Comparison of ENCODE assay signal across 9 cellular contexts in genomic region chr1:40662864-40663263, GRCh38. TPM values are rescaled to one million over a fixed set of nuclear protein-coding genes. Genes with fewer than 3 reads are reported as not detected.
DNase-seq lines count a peak whose midpoint lies in the region; ATAC-seq, FAIRE-seq and TF ChIP-seq lines count a peak whose summit lies in the region.
"Had no signal": no experiment of that assay in that cellular context is flagged by ENCODE, and none has a peak within 500 bp of the region (broad histone marks: within the 10 kb centered on the region; RNA-seq: fewer than 3 reads in every experiment).

No MANE protein-coding gene starts in this region.

- H3K9ac ChIP-seq in HCT116 (ENCODE audit: low read length) (no peak overlapping the region), mesendoderm (ENCODE audit: low read length) (no peak overlapping the region)

- H3K4me1 Mint-ChIP-seq in CD4-positive, alpha-beta T cell (ENCODE audit: low read depth) = peaks cover 22% of the 10 kb centered on the region
- H3K4me1 Mint-ChIP-seq in activated CD4-positive, alpha-beta memory T cell treated with anti-CD3 and anti-CD28 coated beads, Interleukin-2, amount 10 ng/mL, durations not matched to agents 7 days and 5 days = peaks cover 29% of the 10 kb centered on the region

- no peak overlapping the region for H3K27ac ChIP-seq in CD4-positive, alpha-beta T cell (ENCODE audit: low read depth, low read length)
- H3K27ac ChIP-seq in HCT116 (ENCODE audit: low read depth, low read length) = no peak overlapping the region
- no peak overlapping the region for H3K27ac ChIP-seq in mesendoderm (ENCODE audit: low read depth, low read length)

- no peaks in the 10 kb centered on the region for H3K36me3 ChIP-seq in HCT116 (ENCODE audit: control insufficient read depth in 1 of 2, insufficient read depth in 2 of 2, low read length in 2 of 2)
- no peaks in the 10 kb centered on the region for H3K36me3 ChIP-seq in mesendoderm (ENCODE audit: control insufficient read depth, insufficient read depth, low read length)

- no peak overlapping the region for H2BK15ac ChIP-seq in mesendoderm (replicated peaks; ENCODE audit: low read depth)

- H3K4me3 ChIP-seq in HCT116 (replicated peaks in 1 of 2; ENCODE audit: low read depth in 1 of 2, low read length in 2 of 2) (no peak overlapping the region), mesendoderm (ENCODE audit: low read length) (no peak overlapping the region)

- no peaks in the 10 kb centered on the region for H3K79me1 ChIP-seq in mesendoderm (ENCODE audit: low read length)

- DNase-seq in CD4-positive, alpha-beta T cell = no peak
- no peak for DNase-seq in HCT116 (ENCODE audit: low read depth, low spot score)
- peak; percentile 43 for DNase-seq in activated CD4-positive, alpha-beta memory T cell treated with anti-CD3 and anti-CD28 coated beads, Interleukin-2, amount 10 ng/mL, durations not matched to agents 7 days and 5 days
- DNase-seq in mesendoderm = peak; percentile 57
- no peak for DNase-seq in AG08395 (ENCODE audit: low spot score)
- DNase-seq in NCI-H774 (lab: John Stamatoyannopoulos, UW) = no peak
- no peak for DNase-seq in HTR-8/SVneo (ENCODE audit: insufficient read length, low spot score)
- DNase-seq: KBM-7 had no signal

- no peaks in the 10 kb centered on the region for H4K20me1 ChIP-seq in HCT116 (ENCODE audit: insufficient read depth)

- no peak overlapping the region for H3K27ac Mint-ChIP-seq in CD4-positive, alpha-beta T cell
- peak overlapping the region; percentile 0 for H3K27ac Mint-ChIP-seq in activated CD4-positive, alpha-beta memory T cell treated with anti-CD3 and anti-CD28 coated beads, Interleukin-2, amount 10 ng/mL, durations not matched to agents 7 days and 5 days

- no peak overlapping the region for H2AK5ac ChIP-seq in mesendoderm (ENCODE audit: low read length)

- peak overlapping the region; percentile 37; the same call in 1 of the 2 replicates for H3K4me2 ChIP-seq in HCT116 (ENCODE audit: low read length)
- no peak overlapping the region for H3K4me2 ChIP-seq in mesendoderm (ENCODE audit: low read length)

- H2BK5ac ChIP-seq in mesendoderm (ENCODE audit: low read length) = no peak overlapping the region

- no peak overlapping the region for H4K8ac ChIP-seq in mesendoderm (ENCODE audit: low read depth, low read length)

- no peak for TF ChIP-seq POLR2A in HCT116 (IDR thresholded peaks at IDR 0.05; ENCODE audit: borderline replicate concordance, extremely low read depth, insufficient read depth, insufficient read length)

- no peaks in the 10 kb centered on the region for H3K9me3 Mint-ChIP-seq in CD4-positive, alpha-beta T cell
- no peaks in the 10 kb centered on the region for H3K9me3 Mint-ChIP-seq in activated CD4-positive, alpha-beta memory T cell treated with anti-CD3 and anti-CD28 coated beads, Interleukin-2, amount 10 ng/mL, durations not matched to agents 7 days and 5 days

- no CpG with 5 or more reads among the region's 4 CpGs for WGBS in mesendoderm (ENCODE audit: extremely low coverage, insufficient coverage, low lambda C conversion rate)

- ATAC-seq in CD4-positive, alpha-beta T cell (ENCODE audit: poor library complexity) = no peak
- ATAC-seq in HCT116 (no peak), GM21737 (IDR thresholded peaks at IDR 0.05; ENCODE audit: unreplicated experiment) (no peak)

- no peak overlapping the region for H3K4ac ChIP-seq in mesendoderm (ENCODE audit: low read depth, low read length)

- TF ChIP-seq CTCF in CD4-positive, alpha-beta T cell (IDR thresholded peaks at IDR 0.05) = no peak
- TF ChIP-seq CTCF in HCT116 (IDR thresholded peaks at IDR 0.05 in 2 of 3, conservative IDR thresholded peaks at IDR 0.05 in 1 of 3; ENCODE audit: borderline replicate concordance in 1 of 3, insufficient read depth in 1 of 3, low read depth in 2 of 3, low read length in 2 of 3) = no peak

- H3K27me3 ChIP-seq in CD4-positive, alpha-beta T cell (ENCODE audit: control insufficient read depth, insufficient read depth, low read length) = no peaks in the 10 kb centered on the region
- H3K27me3 ChIP-seq in HCT116 (ENCODE audit: insufficient read depth, low read length) (no peaks in the 10 kb centered on the region), mesendoderm (ENCODE audit: insufficient read depth, low read length, poor library complexity) (no peaks in the 10 kb centered on the region)

- BruUV-seq in HCT116 (replicated peaks; lab: Mats Ljungman, UMichigan) = no TSS peak

- H3K56ac ChIP-seq in mesendoderm (ENCODE audit: low read length) = peak overlapping the region; percentile 63

- H4K5ac ChIP-seq in mesendoderm (ENCODE audit: low read length) = no peak overlapping the region

- H3K79me2 ChIP-seq in HCT116 (ENCODE audit: insufficient read depth, low read length) (no peaks in the 10 kb centered on the region), mesendoderm (ENCODE audit: control insufficient read depth, insufficient read depth, low read length) (no peaks in the 10 kb centered on the region)

- H3K9me2 ChIP-seq in HCT116 (ENCODE audit: insufficient read depth) = no peaks in the 10 kb centered on the region

- no peaks in the 10 kb centered on the region for H3K9me3 ChIP-seq in CD4-positive, alpha-beta T cell (ENCODE audit: control insufficient read depth, low read length)
- H3K9me3 ChIP-seq in HCT116 (ENCODE audit: control insufficient read depth in 1 of 2, insufficient read depth in 1 of 2, low read depth in 1 of 2, low read length in 2 of 2) = no peaks in the 10 kb centered on the region

- no peak for FAIRE-seq in HTR-8/SVneo (lab: Jason Lieb, UNC)

- H3K18ac ChIP-seq in mesendoderm (ENCODE audit: low read length) = no peak overlapping the region

- no peak overlapping the region for H2AFZ ChIP-seq in HCT116 (ENCODE audit: low read depth, low read length, poor library complexity, severe bottlenecking)

- peak overlapping the region; percentile 77 for H3K4me3 Mint-ChIP-seq in CD4-positive, alpha-beta T cell
- no peak overlapping the region for H3K4me3 Mint-ChIP-seq in activated CD4-positive, alpha-beta memory T cell treated with anti-CD3 and anti-CD28 coated beads, Interleukin-2, amount 10 ng/mL, durations not matched to agents 7 days and 5 days

- H3K27me3 Mint-ChIP-seq in CD4-positive, alpha-beta T cell = no peaks in the 10 kb centered on the region
- peaks cover 2% of the 10 kb centered on the region for H3K27me3 Mint-ChIP-seq in activated CD4-positive, alpha-beta memory T cell treated with anti-CD3 and anti-CD28 coated beads, Interleukin-2, amount 10 ng/mL, durations not matched to agents 7 days and 5 days

- no peak overlapping the region for H2BK120ac ChIP-seq in mesendoderm (ENCODE audit: low read depth, low read length)

- RAD21 ChIA-PET in HCT116 (lab: Charles Lee; ENCODE audit: low non-redundant PET in 1 of 2, low total read pairs in 2 of 2, uncharacterized antibody in 2 of 2, unreplicated experiment in 2 of 2) = interaction anchor here in 1 of 2 experiments (0.9 kb wide), 1 partner anchor 38 kb away, joined by 3 read pairs; no protein-coding TSS in a partner anchor

- intact Hi-C loops in CD4-positive, alpha-beta T cell (cut with DNase I, micrococcal nuclease) = loop anchor here in 1 of 2 experiments (10.0 kb wide), 1 partner anchor 692 kb away; no protein-coding TSS in a partner anchor
- intact Hi-C loops in HCT116 (cut with micrococcal nuclease) = no loop called here

- peaks cover 3% of the 10 kb centered on the region for H3K36me3 Mint-ChIP-seq in CD4-positive, alpha-beta T cell (ENCODE audit: low read depth)
- no peaks in the 10 kb centered on the region for H3K36me3 Mint-ChIP-seq in activated CD4-positive, alpha-beta memory T cell treated with anti-CD3 and anti-CD28 coated beads, Interleukin-2, amount 10 ng/mL, durations not matched to agents 7 days and 5 days (ENCODE audit: low read depth)

- H3K4me1 ChIP-seq in HCT116 (ENCODE audit: control insufficient read depth in 1 of 2, insufficient read depth in 2 of 2, low read length in 2 of 2) = peaks cover 9 to 40% of the 10 kb centered on the region in 2 experiments
- peaks cover 3% of the 10 kb centered on the region for H3K4me1 ChIP-seq in mesendoderm (ENCODE audit: control insufficient read depth, low read depth, low read length)

- no peak overlapping the region for H3K23ac ChIP-seq in mesendoderm (ENCODE audit: low read length)

- POLR2A ChIA-PET in CD4-positive, alpha-beta T cell (lab: Charles Lee) = interaction anchor here (5.5 kb wide), 1 partner anchor 29 kb away, joined by 34 read pairs; the partner anchor contains the start of gene NFYC
- POLR2A ChIA-PET in HCT116 (lab: Charles Lee) = interaction anchor here (0.9 kb wide), 1 partner anchor 28 kb away, joined by 3 read pairs; the partner anchor contains the start of gene NFYC
- POLR2A ChIA-PET in activated CD4-positive, alpha-beta memory T cell treated with anti-CD3 and anti-CD28 coated beads, Interleukin-2, amount 10 ng/mL, durations not matched to agents 7 days and 5 days (lab: Charles Lee) = interaction anchor here (1.2 to 6.2 kb wide), 2 partner anchors 29 to 57 kb away, joined by 3 to 51 read pairs; partner anchors contain the start of gene NFYC

- no peak for TF ChIP-seq RAD21 in HCT116 (IDR thresholded peaks at IDR 0.05; ENCODE audit: low read depth)

- CTCF ChIA-PET in CD4-positive, alpha-beta T cell (lab: Charles Lee) = no interaction called here
- CTCF ChIA-PET in HCT116 (lab: Charles Lee) = interaction anchor here (1.6 kb wide), 1 partner anchor 32 kb away, joined by 4 read pairs; no protein-coding TSS in a partner anchor
- CTCF ChIA-PET in activated CD4-positive, alpha-beta memory T cell treated with anti-CD3 and anti-CD28 coated beads, Interleukin-2, amount 10 ng/mL, durations not matched to agents 7 days and 5 days (lab: Charles Lee) = interaction anchor here (1.1 to 1.4 kb wide), 2 partner anchors 9 to 27 kb away, joined by 3 to 5 read pairs; no protein-coding TSS in a partner anchor

TF ChIP-seq in HCT116, 20 proteins besides CTCF, POLR2A, EP300 and RAD21 (continues in another document):
- TF ChIP-seq CEBPB (IDR thresholded peaks at IDR 0.05; ENCODE audit: low read depth) (no peak), ZNF274 (IDR thresholded peaks at IDR 0.05; ENCODE audit: low read depth, low read length) (no peak), ZFX (IDR thresholded peaks at IDR 0.05) (no peak), JUND (IDR thresholded peaks at IDR 0.05) (no peak), SRF (IDR thresholded peaks at IDR 0.05; ENCODE audit: low read depth) (no peak)

RNA-seq across cellular contexts. Expression of gene RIMS3, which starts 2.6 kb away (rescaled TPM):
- total RNA-seq in CD4-positive, alpha-beta T cell = 1 to 10 TPM in 1 of 2 experiments, under 1 TPM in 1; 0.99 to 1.1 TPM
- 9.0 TPM for total RNA-seq in HCT116 (2021; ENCODE audit: unreplicated experiment)
- polyA plus RNA-seq in HCT116 (2012) = 3.8 and 4.0 TPM in 2 replicates
- total RNA-seq in activated CD4-positive, alpha-beta memory T cell treated with anti-CD3 and anti-CD28 coated beads, Interleukin-2, amount 10 ng/mL, durations not matched to agents 7 days and 5 days = 1 to 10 TPM; 5.6 to 6.1 TPM
- polyA plus RNA-seq in mesendoderm (2013, experiment 1 of 2) = 2.9 TPM
- 2.7 TPM for polyA plus RNA-seq in mesendoderm (2013, experiment 2 of 2)

RNA-seq across cellular contexts. Expression of gene NFYC, which starts 28.6 kb away (rescaled TPM):
- 10 to 100 TPM; 28.6 to 35.2 TPM for total RNA-seq in CD4-positive, alpha-beta T cell
- 63.3 TPM for total RNA-seq in HCT116 (2021; ENCODE audit: unreplicated experiment)
- 70.5 and 71.3 TPM in 2 replicates for polyA plus RNA-seq in HCT116 (2012)
- total RNA-seq in activated CD4-positive, alpha-beta memory T cell treated with anti-CD3 and anti-CD28 coated beads, Interleukin-2, amount 10 ng/mL, durations not matched to agents 7 days and 5 days = 10 to 100 TPM; 78.7 to 84.1 TPM
- polyA plus RNA-seq in mesendoderm (2013, experiment 1 of 2) = 60.3 TPM
- 58.2 TPM for polyA plus RNA-seq in mesendoderm (2013, experiment 2 of 2)

Comparison
In these comparisons a context has a peak if more than half of its experiments do, and no peak if none do; other contexts are left out.
1. DNase-seq: peak in activated CD4-positive, alpha-beta memory T cell treated with anti-CD3 and anti-CD28 coated beads, Interleukin-2, amount 10 ng/mL, durations not matched to agents 7 days and 5 days (single experiment) and mesendoderm (single experiment); none in CD4-positive, alpha-beta T cell (0 of 10), HCT116 (single experiment), AG08395 (single experiment), NCI-H774 (single experiment) and HTR-8/SVneo (single experiment).